In the genomic region with DNA sequence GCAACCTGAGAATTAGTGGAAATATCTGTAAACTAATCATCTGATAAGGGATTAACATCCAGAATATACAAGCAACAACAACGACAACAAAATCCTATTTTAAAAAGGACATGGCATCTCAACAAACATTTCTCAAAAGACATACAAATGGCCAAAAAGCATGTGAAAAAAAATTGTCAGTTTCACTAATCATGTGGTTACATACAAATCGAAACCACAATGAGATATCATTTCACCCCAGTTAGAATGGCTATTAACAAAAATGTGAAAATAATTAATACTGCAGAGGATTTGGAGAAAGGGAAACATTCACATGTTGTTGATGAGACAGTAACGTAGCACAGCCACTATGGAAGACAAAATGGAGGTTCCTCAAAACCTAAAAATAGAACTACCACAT, we compare ENCODE assay signal across 19 cellular contexts.
"Had no signal": no experiment of that assay in that cellular context is flagged by ENCODE, and none has a peak within 500 bp of the region (broad histone marks: within the 10 kb centered on the region; RNA-seq: fewer than 3 reads in every experiment).

No MANE protein-coding gene starts in this region.

- H3K27me3 ChIP-seq: dorsolateral prefrontal cortex, hepatocyte, sigmoid colon had no signal

- H3K4me1 ChIP-seq: sigmoid colon had no signal

- H3K27ac ChIP-seq: coronary artery, dorsolateral prefrontal cortex, hepatocyte, left ventricle myocardium inferior, lower lobe of right lung, sigmoid colon, skin epidermis had no signal

- H2AFZ ChIP-seq: hepatocyte had no signal

- H3K4me2 ChIP-seq: hepatocyte had no signal

- DNase-seq: dorsolateral prefrontal cortex; effector CD8-positive, alpha-beta T cell; foreskin melanocyte; head of caudate nucleus; kidney; left cardiac atrium; left ventricle myocardium inferior; lower lobe of right lung; mesenchymal stem cell; midbrain; nephron progenitor cell; posterior cingulate gyrus; sigmoid colon; stimulated activated CD4-positive, alpha-beta T cell treated with anti-CD3 and anti-CD28 coated beads, Interleukin-2, amount 100 ng/mL, for 24 hours; stimulated activated CD4-positive, alpha-beta T cell treated with anti-CD3 and anti-CD28 coated beads, Interleukin-4, amount 100 ng/mL, for 4 hours; stimulated activated naive CD4-positive, alpha-beta T cell treated with Interleukin-2 at 50 U/mL for 16 hours had no signal

- ATAC-seq: left cardiac atrium, lower lobe of right lung had no signal

- H3K36me3 ChIP-seq: lower lobe of right lung, sigmoid colon had no signal

- H3K4me3 ChIP-seq: coronary artery, dorsolateral prefrontal cortex, hepatocyte, left ventricle myocardium inferior, lower lobe of right lung, sigmoid colon, skin epidermis had no signal

- H3K9me3 ChIP-seq: sigmoid colon had no signal

- FAIRE-seq: kidney had no signal
